29 cellular contexts compared by ENCODE assay signal in genomic region chr4:15513545-15513944, GRCh38. TPM values are rescaled to one million over a fixed set of nuclear protein-coding genes. Genes with fewer than 3 reads are reported as not detected.
DNase-seq lines count a peak whose midpoint lies in the region; TF ChIP-seq lines count a peak whose summit lies in the region.
"Had no signal": no experiment of that assay in that cellular context is flagged by ENCODE, and none has a peak within 500 bp of the region (broad histone marks: within the 10 kb centered on the region; RNA-seq: fewer than 3 reads in every experiment).

No MANE protein-coding gene starts in this region.

- intact Hi-C loops in esophagus muscularis mucosa (cut with DNase I) = no loop called here

- no peak for TF ChIP-seq POLR2A in esophagus muscularis mucosa (IDR thresholded peaks at IDR 0.05; ENCODE audit: low read depth)

- H3K9ac ChIP-seq in H9 (ENCODE audit: extremely low read depth, insufficient read length, low read length) = no peak overlapping the region

- H3K56ac ChIP-seq in H9 (ENCODE audit: insufficient read length, low read depth, low read length) = no peak overlapping the region

- H3K9me3 ChIP-seq in esophagus muscularis mucosa (no peaks in the 10 kb centered on the region), H9 (ENCODE audit: control insufficient read depth, low read depth, low read length) (no peaks in the 10 kb centered on the region)
- H3K9me3 ChIP-seq: adrenal gland, esophagus squamous epithelium, prostate gland, thyroid gland had no signal

- H2BK120ac ChIP-seq in H9 (ENCODE audit: low read depth, low read length, poor library complexity, severe bottlenecking) = no peak overlapping the region

- no peak overlapping the region for H2BK20ac ChIP-seq in H9 (ENCODE audit: low read depth, low read length, poor library complexity, severe bottlenecking)

- no peaks in the 10 kb centered on the region for H3K23me2 ChIP-seq in H9 (ENCODE audit: insufficient read length, low read depth, low read length, poor library complexity, severe bottlenecking)

- H3K4me3 Mint-ChIP-seq in nephron progenitor cell = no peak overlapping the region
- H3K4me3 Mint-ChIP-seq in H9 = no peak overlapping the region
- H3K4me3 Mint-ChIP-seq: activated CD4-positive, alpha-beta memory T cell treated with anti-CD3 and anti-CD28 coated beads, Interleukin-2, amount 10 ng/mL, durations not matched to agents 7 days and 5 days; central memory CD8-positive, alpha-beta T cell; HFFc6 had no signal

- H4K20me1 ChIP-seq in H9 (ENCODE audit: control insufficient read depth, insufficient read depth, insufficient read length) = no peaks in the 10 kb centered on the region

- H3K4me1 ChIP-seq in esophagus muscularis mucosa (no peaks in the 10 kb centered on the region), H9 (ENCODE audit: insufficient read depth, low read length) (no peaks in the 10 kb centered on the region)
- H3K4me1 ChIP-seq: adrenal gland, Caco-2, esophagus squamous epithelium, prostate gland, thyroid gland had no signal

- H4K5ac ChIP-seq in H9 (ENCODE audit: insufficient read length, low read depth, low read length) = no peak overlapping the region

- H3K27me3 ChIP-seq in esophagus muscularis mucosa (no peaks in the 10 kb centered on the region), H9 (ENCODE audit: insufficient read depth, low read length) (no peaks in the 10 kb centered on the region)
- H3K27me3 ChIP-seq: adrenal gland, esophagus squamous epithelium, thyroid gland had no signal

- H2BK5ac ChIP-seq in H9 (ENCODE audit: insufficient read length, low read length) = no peak overlapping the region

- no peak overlapping the region for H3K23ac ChIP-seq in H9 (ENCODE audit: insufficient read length, low read depth, low read length)

- H3K36me3 ChIP-seq in esophagus muscularis mucosa = peaks cover 25 to 79% (median 53%) of the 10 kb centered on the region in 4 donors
- H3K36me3 ChIP-seq: prostate gland had no signal

- WGBS in esophagus muscularis mucosa = 68% methylated on average over 3 of the region's 3 CpGs
- WGBS in H9 (ENCODE audit: extremely low coverage, insufficient read length, low lambda C conversion rate) = no CpG with 5 or more reads among the region's 3 CpGs

- no peak overlapping the region for H3T11ph ChIP-seq in H9 (ENCODE audit: low read length)

- no peak overlapping the region for H4K8ac ChIP-seq in H9 (replicated peaks; ENCODE audit: insufficient read length, low read depth, low read length)

- peak; percentile 20; the same call in 1 of the 2 replicates for TF ChIP-seq CTCF in AG10803 (conservative IDR thresholded peaks at IDR 0.05; ENCODE audit: low read length)
- peak in 2 of 3 experiments; percentile 7 to 11 for TF ChIP-seq CTCF in esophagus muscularis mucosa (IDR thresholded peaks at IDR 0.05)
- TF ChIP-seq CTCF in nephron progenitor cell (IDR thresholded peaks at IDR 0.05) = no peak
- TF ChIP-seq CTCF in H9 (conservative IDR thresholded peaks at IDR 0.05) = no peak

- no peak overlapping the region for H3K14ac ChIP-seq in H9 (ENCODE audit: insufficient read depth, low read length)

- no peak overlapping the region for H2BK12ac ChIP-seq in H9 (ENCODE audit: insufficient read length, low read depth, low read length)

- no peak overlapping the region for H3K4me2 ChIP-seq in H9 (ENCODE audit: insufficient read depth, insufficient read length, low read length)

- no peak overlapping the region for H4K91ac ChIP-seq in H9 (ENCODE audit: insufficient read length, low read depth, low read length)

- no peak overlapping the region for H2AFZ ChIP-seq in H9 (ENCODE audit: low read length)

- no peaks in the 10 kb centered on the region for H3K27me3 Mint-ChIP-seq in nephron progenitor cell (ENCODE audit: low read depth, poor library complexity)
- no peaks in the 10 kb centered on the region for H3K27me3 Mint-ChIP-seq in H9 (ENCODE audit: low read depth)
- H3K27me3 Mint-ChIP-seq: activated CD4-positive, alpha-beta memory T cell treated with anti-CD3 and anti-CD28 coated beads, Interleukin-2, amount 10 ng/mL, durations not matched to agents 7 days and 5 days; central memory CD8-positive, alpha-beta T cell had no signal

- DNase-seq in AG10803 (ENCODE audit: low read depth) = no peak
- DNase-seq in NAMALWA (ENCODE audit: low spot score) = peak; percentile 8
- DNase-seq in esophagus muscularis mucosa (ENCODE audit: extremely low spot score) = no peak
- no peak for DNase-seq in nephron progenitor cell
- DNase-seq in HUDEP-2 (lab: John Stamatoyannopoulos, UW; ENCODE audit: unreplicated experiment in 76 of 76) = no peak
- DNase-seq in stimulated activated CD4-positive, alpha-beta T cell treated with anti-CD3 and anti-CD28 coated beads, Interleukin-4, amount 100 ng/mL, for 1 hour = no peak
- no peak for DNase-seq in H9
- DNase-seq: ACHN; activated CD4-positive, alpha-beta memory T cell treated with anti-CD3 and anti-CD28 coated beads, Interleukin-2, amount 10 ng/mL, durations not matched to agents 7 days and 5 days; activated CD8-positive, alpha-beta memory T cell treated with anti-CD3 and anti-CD28 coated beads, Interleukin-2, amount 50 U/mL, for 4 hours; activated naive CD4-positive, alpha-beta T cell; adrenal gland; Caco-2; dermis blood vessel endothelial cell; esophagus squamous epithelium; GOT3; HFFc6; islet precursor cell; left ventricle myocardium superior; NCI-H1105; NCI-H2029; NK-92 treated with Interleukin-12 subunit alpha and Interleukin-12 subunit beta, amount 100 ng/mL, for 24 hours; PC-3; stimulated activated CD4-positive, alpha-beta T cell treated with anti-CD3 and anti-CD28 coated beads, Interleukin-4, amount 100 ng/mL, for 24 hours; thyroid gland had no signal

- H3K79me1 ChIP-seq in H9 (ENCODE audit: insufficient read depth, low read depth, low read length, poor library complexity, severe bottlenecking) = no peaks in the 10 kb centered on the region

- no peak overlapping the region for H2BK15ac ChIP-seq in H9 (ENCODE audit: low read depth, low read length)

- H3K36me3 Mint-ChIP-seq in nephron progenitor cell (ENCODE audit: low read depth) = peaks cover 90% of the 10 kb centered on the region
- peaks cover 18 to 31% (median 25%) of the 10 kb centered on the region in 3 experiments for H3K36me3 Mint-ChIP-seq in H9 (ENCODE audit: insufficient read depth in 1 of 3, low read depth in 3 of 3)

- no peak overlapping the region for H2AK5ac ChIP-seq in H9 (ENCODE audit: insufficient read length, low read length)

- peak overlapping the region in 1 of 4 donors; percentile 16 for H3K27ac ChIP-seq in esophagus muscularis mucosa (replicated peaks in 1 of 4)
- H3K27ac ChIP-seq in H9 (ENCODE audit: insufficient read length, low read depth, low read length) = no peak overlapping the region
- H3K27ac ChIP-seq: adrenal gland, C4-2B, esophagus squamous epithelium, prostate gland, thyroid gland had no signal

- H3K4me1 Mint-ChIP-seq in nephron progenitor cell (no peaks in the 10 kb centered on the region), H9 (no peaks in the 10 kb centered on the region)
- H3K4me1 Mint-ChIP-seq: central memory CD8-positive, alpha-beta T cell had no signal

- H3K27ac Mint-ChIP-seq in nephron progenitor cell (peak overlapping the region; percentile 3), H9 (peak overlapping the region in 1 of 3 experiments; percentile 9; a peak in 1 of 7 replicates)
- H3K27ac Mint-ChIP-seq: activated CD4-positive, alpha-beta memory T cell treated with anti-CD3 and anti-CD28 coated beads, Interleukin-2, amount 10 ng/mL, durations not matched to agents 7 days and 5 days; HFFc6 had no signal

- no peaks in the 10 kb centered on the region for H3K79me2 ChIP-seq in H9 (ENCODE audit: insufficient read depth, low read length)

- no peak overlapping the region for H3K4ac ChIP-seq in H9 (ENCODE audit: low read depth, low read length)

- H3K9me3 Mint-ChIP-seq in nephron progenitor cell = peaks cover 16% of the 10 kb centered on the region
- H3K9me3 Mint-ChIP-seq in H9 = peaks cover 13 to 14% of the 10 kb centered on the region in 2 experiments; a peak in 4 of 5 replicates
- H3K9me3 Mint-ChIP-seq: activated CD4-positive, alpha-beta memory T cell treated with anti-CD3 and anti-CD28 coated beads, Interleukin-2, amount 10 ng/mL, durations not matched to agents 7 days and 5 days; central memory CD8-positive, alpha-beta T cell; HFFc6 had no signal

- H3K4me3 ChIP-seq in AG10803 (ENCODE audit: low read length) (no peak overlapping the region), esophagus muscularis mucosa (no peak overlapping the region)
- H3K4me3 ChIP-seq: adrenal gland, esophagus squamous epithelium, prostate gland, thyroid gland had no signal

- H3K18ac ChIP-seq in H9 (ENCODE audit: insufficient read length, low read depth, low read length) = no peak overlapping the region

- TF ChIP-seq EP300 in esophagus muscularis mucosa (IDR thresholded peaks at IDR 0.05) = no peak

RNA-seq across cellular contexts. Expression of gene CC2D2A, which starts 43.9 kb away (rescaled TPM):
- 10 to 100 TPM; 23.0 to 59.7 (median 45.0) TPM for total RNA-seq in esophagus muscularis mucosa
- total RNA-seq in H9 (2021) = 10.4 and 13.5 TPM in 2 replicates
- total RNA-seq: activated CD4-positive, alpha-beta memory T cell treated with anti-CD3 and anti-CD28 coated beads, Interleukin-2, amount 10 ng/mL, durations not matched to agents 7 days and 5 days; T-helper 1 cell treated with Interleukin-12 subunit alpha and Interleukin-12 subunit beta and Interleukin-4 antibody, amounts not matched to agents 30 ng/mL and 1 ng/mL, for 36 hours had no signal

Comparison
In these comparisons a context has a peak if more than half of its experiments do, and no peak if none do; other contexts are left out.
1. CTCF ChIP-seq: peak in AG10803 (single experiment) and esophagus muscularis mucosa (2 of 3); none in nephron progenitor cell (single experiment) and H9 (single experiment).